Comparison of ENCODE assay signal across 1 cellular context in genomic region chr5:78779262-78779661, GRCh38.
TF ChIP-seq lines count a peak whose summit lies in the region.

No MANE protein-coding gene starts in this region.

TF ChIP-seq in A549, 52 proteins besides CTCF, POLR2A, EP300 and RAD21 (continued from another document):
- TF ChIP-seq HMGXB4 (CRISPR knock-in tag; IDR thresholded peaks at IDR 0.05; ENCODE audit: borderline replicate concordance), result no peak
- no peak for TF ChIP-seq PHF8 (IDR thresholded peaks at IDR 0.05; ENCODE audit: borderline replicate concordance, low read depth)
- no peak for TF ChIP-seq RFX5 (IDR thresholded peaks at IDR 0.05)
